8 cellular contexts compared by ENCODE assay signal in the genomic region with DNA sequence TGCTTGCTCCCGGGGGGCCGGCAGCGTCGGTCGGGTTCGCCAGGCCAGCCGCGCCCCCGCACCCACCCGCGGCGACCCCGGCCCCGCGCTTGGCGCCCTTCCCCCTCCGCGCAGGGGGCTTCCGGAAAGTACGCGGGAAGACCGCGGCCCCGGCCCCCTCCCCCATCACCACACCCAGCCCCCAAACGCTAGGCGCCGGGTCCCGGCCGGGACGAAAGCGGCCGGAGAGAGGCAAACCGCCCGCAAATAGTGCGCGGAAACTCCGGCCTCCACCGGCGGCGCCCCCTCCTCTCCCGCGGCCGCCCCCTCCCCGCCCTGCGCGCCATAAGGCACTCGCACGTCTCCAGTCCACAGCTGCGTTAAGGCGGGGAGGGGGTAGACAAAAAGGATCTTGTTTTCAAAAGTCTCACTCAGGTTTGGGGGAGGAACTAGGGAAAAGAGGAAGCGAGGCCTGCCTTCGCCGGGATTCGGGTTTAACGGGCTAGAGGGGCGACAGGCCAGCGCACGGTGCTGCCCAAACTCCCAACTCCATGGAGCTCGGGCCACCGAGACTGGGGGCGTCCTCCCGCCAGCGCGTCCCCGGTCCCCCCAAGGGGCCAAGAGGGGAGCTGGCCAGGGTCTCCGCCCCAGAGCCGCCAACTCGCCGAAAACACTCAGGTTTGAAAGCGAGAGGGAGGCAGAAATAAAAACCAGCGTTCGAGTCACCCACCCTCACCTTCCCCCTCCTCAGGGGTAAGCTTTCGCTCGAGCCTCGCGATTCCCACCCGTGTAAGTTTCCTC. TPM values are rescaled to one million over a fixed set of nuclear protein-coding genes. Genes with fewer than 3 reads are reported as not detected.
DNase-seq lines count a peak whose midpoint lies in the region; ATAC-seq and TF ChIP-seq lines count a peak whose summit lies in the region.

No MANE protein-coding gene starts in this region.

- DNase-seq in activated gamma-delta T cell (lab: John Stamatoyannopoulos, UW) (peak; percentile 25), activated gamma-delta T cell treated with Interleukin-2 at 50 U/mL for 16 hours (no peak), neural progenitor cell (ENCODE audit: low spot score) (peak; percentile 78), uterus (peak; percentile 36 to 45)
- DNase-seq in activated T-helper 9 cell treated with anti-CD3 and anti-CD28 coated beads, Interleukin-2, amount 50 U/mL, for 16 hours (ENCODE audit: low read depth) = peak; percentile 16

- H3K79me2 ChIP-seq in OCI-LY3 (ENCODE audit: low read length) = peaks cover 91% of the 10 kb centered on the region
- H3K79me2 ChIP-seq in neural progenitor cell (ENCODE audit: low read depth) = peaks cover 96% of the 10 kb centered on the region

- H3K9ac ChIP-seq in OCI-LY3 (ENCODE audit: low read length) = peak overlapping the region; percentile 100
- peak overlapping the region; percentile 80 for H3K9ac ChIP-seq in neural progenitor cell

- no peak for TF ChIP-seq EP300 in gastroesophageal sphincter (IDR thresholded peaks at IDR 0.05)

- H2AFZ ChIP-seq in OCI-LY3 (ENCODE audit: low read depth, low read length) = no peak overlapping the region
- H2AFZ ChIP-seq in neural progenitor cell (replicated peaks) = no peak overlapping the region

- ATAC-seq in gastroesophageal sphincter (no peak), HG02973 (IDR thresholded peaks at IDR 0.05; ENCODE audit: unreplicated experiment) (no peak)

- H3F3A ChIP-seq in neural progenitor cell (ENCODE audit: low read depth) = peaks cover 18% of the 10 kb centered on the region

- H3K27me3 Mint-ChIP-seq in neural progenitor cell (ENCODE audit: insufficient read depth, low read depth) = peaks cover 4% of the 10 kb centered on the region

- H3K36me3 ChIP-seq in OCI-LY3 (replicated peaks; ENCODE audit: low read depth, low read length) (peaks cover 29% of the 10 kb centered on the region), gastroesophageal sphincter (no peaks in the 10 kb centered on the region), neural progenitor cell (no peaks in the 10 kb centered on the region), uterus (no peaks in the 10 kb centered on the region)

- peaks cover 44% of the 10 kb centered on the region for H3K4me1 Mint-ChIP-seq in neural progenitor cell

- WGBS in gastroesophageal sphincter (ENCODE audit: low coverage in 1 of 2), 2 donors = 0 to 1% methylated on average over 7 to 10 of the region's 77 CpGs

- H4K20me1 ChIP-seq in OCI-LY3 (ENCODE audit: insufficient read depth, low read length) (peaks cover 49% of the 10 kb centered on the region), neural progenitor cell (ENCODE audit: low read depth) (peaks cover 62% of the 10 kb centered on the region)

- H3K4me1 ChIP-seq in OCI-LY3 (ENCODE audit: low read length) = peaks cover 44% of the 10 kb centered on the region
- peaks cover 0 to 42% (median 11%) of the 10 kb centered on the region in 3 donors for H3K4me1 ChIP-seq in gastroesophageal sphincter
- peaks cover 51% of the 10 kb centered on the region for H3K4me1 ChIP-seq in neural progenitor cell
- H3K4me1 ChIP-seq in uterus = no peaks in the 10 kb centered on the region

- H3K4me2 ChIP-seq in OCI-LY3 (ENCODE audit: low read length) (peak overlapping the region; percentile 98), neural progenitor cell (peak overlapping the region; percentile 78)

- TF ChIP-seq CTCF in OCI-LY3 (IDR thresholded peaks at IDR 0.05; ENCODE audit: low read depth, low read length) (no peak), gastroesophageal sphincter (IDR thresholded peaks at IDR 0.05) (peak in 1 of 4 experiments; percentile 7), neural progenitor cell (IDR thresholded peaks at IDR 0.05) (no peak), uterus (IDR thresholded peaks at IDR 0.05) (no peak)

- peak overlapping the region; percentile 97 for H3K4me3 Mint-ChIP-seq in neural progenitor cell

- H3K27ac Mint-ChIP-seq in neural progenitor cell = peak overlapping the region; percentile 98

- H3K4me3 ChIP-seq in OCI-LY3 (ENCODE audit: low read length) (peak overlapping the region; percentile 96), gastroesophageal sphincter (peak overlapping the region; percentile 58 to 98), neural progenitor cell (peak overlapping the region; percentile 84), uterus (peak overlapping the region; percentile 83 to 89)

- intact Hi-C loops in uterus (cut with DNase I; ENCODE audit: low total_unique reads) = no loop called here

- peaks cover 5% of the 10 kb centered on the region; the same call in 1 of the 2 replicates for H3K27me3 ChIP-seq in OCI-LY3 (ENCODE audit: low read depth, low read length)
- no peaks in the 10 kb centered on the region for H3K27me3 ChIP-seq in gastroesophageal sphincter
- peaks cover 21% of the 10 kb centered on the region for H3K27me3 ChIP-seq in neural progenitor cell
- H3K27me3 ChIP-seq in uterus = no peaks in the 10 kb centered on the region

- H3K36me3 Mint-ChIP-seq in neural progenitor cell = peaks cover 9% of the 10 kb centered on the region

- peak; percentile 17 to 35 for TF ChIP-seq POLR2A in gastroesophageal sphincter (IDR thresholded peaks at IDR 0.05)
- TF ChIP-seq POLR2A in uterus (IDR thresholded peaks at IDR 0.05) = no peak

- H3K9me3 Mint-ChIP-seq in neural progenitor cell = no peaks in the 10 kb centered on the region

- peak overlapping the region; percentile 94 for H3K27ac ChIP-seq in OCI-LY3 (ENCODE audit: low read length)
- H3K27ac ChIP-seq in gastroesophageal sphincter = peak overlapping the region; percentile 91 to 98 (median 96)
- peak overlapping the region; percentile 95 for H3K27ac ChIP-seq in neural progenitor cell
- H3K27ac ChIP-seq in uterus = peak overlapping the region; percentile 96 to 99

- H3K9me3 ChIP-seq in OCI-LY3 (ENCODE audit: insufficient read depth, low read length) (no peaks in the 10 kb centered on the region), gastroesophageal sphincter (no peaks in the 10 kb centered on the region), neural progenitor cell (ENCODE audit: low read depth) (no peaks in the 10 kb centered on the region), uterus (no peaks in the 10 kb centered on the region)

RNA-seq across cellular contexts. Expression of gene ANP32A, which starts 1.8 kb away (rescaled TPM):
- total RNA-seq in gastroesophageal sphincter = 10 to 100 TPM; 42.4 to 75.0 (median 55.6) TPM
- 250 and 333 TPM in 2 replicates for total RNA-seq in neural progenitor cell (ENCODE audit: low replicate concordance)
- total RNA-seq in uterus = 100 to 1,000 TPM in 3 of 4 donors, 10 to 100 TPM in 1; 32.1 to 117 (median 105) TPM

Comparison
In these comparisons a context has a peak if more than half of its experiments do, and no peak if none do; other contexts are left out.
1. POLR2A ChIP-seq: peak in gastroesophageal sphincter (2 of 2); none in uterus (0 of 2).
2. Peak in every context shown above with its lines, with median percentiles within 50 percentile points of each other: H3K27ac ChIP-seq and H3K4me3 ChIP-seq.